1 cellular context compared by ENCODE assay signal in genomic region chr12:65640489-65640901, GRCh38.
A peak's percentile ranks its signal among the peaks of the same experiment; 100 is the strongest.
TF ChIP-seq lines count a peak whose summit lies in the region.

No MANE protein-coding gene starts in this region.

TF ChIP-seq in SK-N-SH, 30 proteins besides CTCF, POLR2A, EP300 and RAD21 (continued from another document):
- TF ChIP-seq PBX3 (IDR thresholded peaks at IDR 0.05) (no peak), SMC3 (IDR thresholded peaks at IDR 0.05; ENCODE audit: low read depth, low read length) (no peak), JUND (IDR thresholded peaks at IDR 0.05) (peak; percentile 3; the same call in 1 of the 2 replicates), TAF1 (IDR thresholded peaks at IDR 0.05; ENCODE audit: borderline replicate concordance, low read depth, low read length) (peak; percentile 71), NFIC (IDR thresholded peaks at IDR 0.05; ENCODE audit: borderline replicate concordance) (no peak), POLR2AphosphoS5 (IDR thresholded peaks at IDR 0.05; ENCODE audit: low read depth, low read length) (peak; percentile 94)
